23 cellular contexts compared by ENCODE assay signal in the genomic region with DNA sequence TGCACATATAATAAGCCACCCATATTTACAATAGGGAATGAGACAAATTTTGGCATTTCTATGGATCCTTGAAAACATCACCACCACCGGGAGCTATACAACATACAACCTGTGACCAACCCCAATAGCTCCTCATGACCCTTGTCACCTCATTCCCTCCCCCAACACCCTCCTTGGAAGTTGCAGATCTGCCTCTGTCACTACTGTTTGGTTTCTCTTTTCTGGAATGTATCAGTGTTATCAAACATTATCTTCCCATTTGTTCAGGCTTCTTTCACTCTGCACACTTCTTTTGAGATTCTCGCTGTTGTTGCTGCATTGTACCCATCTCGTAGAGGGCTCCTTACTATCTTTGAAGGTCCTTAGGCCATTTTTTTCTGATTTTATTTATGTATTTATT.
A peak's percentile ranks its signal among the peaks of the same experiment; 100 is the strongest.
DNase-seq lines count a peak whose midpoint lies in the region; ATAC-seq, FAIRE-seq and TF ChIP-seq lines count a peak whose summit lies in the region.
"Had no signal": no experiment of that assay in that cellular context is flagged by ENCODE, and none has a peak within 500 bp of the region (broad histone marks: within the 10 kb centered on the region; RNA-seq: fewer than 3 reads in every experiment).

No MANE protein-coding gene starts in this region.

- H3K27me3 ChIP-seq in K562 (ENCODE audit: control insufficient read depth in 2 of 2, insufficient read depth in 2 of 2, low read length in 2 of 2) = peaks cover 18 to 32% of the 10 kb centered on the region in 2 experiments; a peak in 4 of 5 replicates
- H3K27me3 ChIP-seq: BLaER1 treated with 17β-estradiol and CSF1 and Interleukin-3, amounts not matched to agents 10 nM and 100 nM had no signal

- WGBS in K562 (ENCODE audit: insufficient coverage, low coverage, missing lambda C conversion rate) = under 1% methylated on average over 3 of the region's 3 CpGs

- in situ Hi-C loops in K562 (cut with MboI) = no loop called here

- H3K79me2 ChIP-seq in K562 (ENCODE audit: control insufficient read depth, insufficient read depth, low read length) = no peaks in the 10 kb centered on the region

- H3K9me3 Mint-ChIP-seq in memory B cell = peaks cover 13% of the 10 kb centered on the region
- peaks cover 11% of the 10 kb centered on the region for H3K9me3 Mint-ChIP-seq in stimulated activated memory B cell treated with anti-CD40 and anti-IgM and Interleukin-4, amounts not matched to agents 10 μg/mL and 1 μg/mL and 100 μg/mL, for 72 hours
- H3K9me3 Mint-ChIP-seq: CD4-positive, alpha-beta T cell; CD8-positive, alpha-beta T cell had no signal

- no peaks in the 10 kb centered on the region for H3K4me1 ChIP-seq in K562 (replicated peaks in 1 of 2; ENCODE audit: control insufficient read depth in 2 of 2, insufficient read depth in 2 of 2, low read length in 2 of 2)
- H3K4me1 ChIP-seq: A549, Caco-2 had no signal

- H2AFZ ChIP-seq in K562 (ENCODE audit: low read depth, low read length) = no peak overlapping the region

- no peak for TF ChIP-seq EP300 in K562 (IDR thresholded peaks at IDR 0.05; ENCODE audit: low read length)

- intact Hi-C loops in K562 (cut with micrococcal nuclease) = loop anchor here (5.0 kb wide), 1 partner anchor 524 kb away; no protein-coding TSS in a partner anchor

- TF ChIP-seq RAD21 in K562 (CRISPR knock-in tag; conservative IDR thresholded peaks at IDR 0.05 in 1 of 2, IDR thresholded peaks at IDR 0.05 in 1 of 2) = no peak

- CTCF ChIA-PET in K562 (lab: Yijun Ruan, JAX; ENCODE audit: low intra/inter-chr PET ratio) = interaction anchor here (0.6 to 3.7 kb wide), 8 partner anchors 119 to 522 kb away, joined by 3 to 21 read pairs (median 4); no protein-coding TSS in a partner anchor

- no peak overlapping the region for H3K27ac ChIP-seq in K562 (ENCODE audit: extremely low read depth, low read depth, low read length)
- H3K27ac ChIP-seq: 22Rv1, A549, C4-2B had no signal

- POLR2A ChIA-PET in K562 (lab: Yijun Ruan, JAX) = interaction anchor here (0.5 to 2.0 kb wide), 9 partner anchors 15 to 780 kb away, joined by 3 to 9 read pairs (median 3); no protein-coding TSS in a partner anchor

- no peak for TF ChIP-seq CTCF in K562 (IDR thresholded peaks at IDR 0.05 in 2 of 3, conservative IDR thresholded peaks at IDR 0.05 in 1 of 3; ENCODE audit: insufficient read depth in 2 of 3, low read depth in 1 of 3, low read length in 3 of 3)

- H3K4me3 ChIP-seq in K562 = no peak overlapping the region
- H3K4me3 ChIP-seq: A549; BLaER1 treated with 17β-estradiol and CSF1 and Interleukin-3, amounts not matched to agents 10 nM and 100 nM had no signal

- peaks cover 2% of the 10 kb centered on the region for H3K9me1 ChIP-seq in K562 (ENCODE audit: control insufficient read depth, insufficient read depth, low read length)

- H3K36me3 Mint-ChIP-seq in T-helper 17 cell (ENCODE audit: low read depth) (no peaks in the 10 kb centered on the region), memory B cell (peaks cover 8% of the 10 kb centered on the region)
- no peaks in the 10 kb centered on the region for H3K36me3 Mint-ChIP-seq in stimulated activated memory B cell treated with anti-CD40 and anti-IgM and Interleukin-4, amounts not matched to agents 10 μg/mL and 1 μg/mL and 100 μg/mL, for 72 hours
- H3K36me3 Mint-ChIP-seq: CD8-positive, alpha-beta T cell had no signal

- DNase-seq in T-helper 17 cell (no peak), K562 (ENCODE audit: extremely low read depth in 1 of 4, low spot score in 3 of 4) (no peak), memory B cell (ENCODE audit: low spot score in 2 of 2) (no peak), RPMI8226 (no peak)
- no peak for DNase-seq in activated CD4-positive, CD25-positive, alpha-beta regulatory T cell treated with anti-CD3 and anti-CD28 coated beads, Interleukin-2, amount 50 U/mL, for 72 hours
- DNase-seq: AML-193; Caco-2; Calu3; CD4-positive, alpha-beta T cell; CD8-positive, alpha-beta T cell; DMS79 treated with DMSO at 0.1 percent for 48 hours; GF-D8 had no signal

- H3K4me2 ChIP-seq in K562 (ENCODE audit: insufficient read depth, low read length) = no peak overlapping the region
- H3K4me2 ChIP-seq: A549 had no signal

- H3K27me3 Mint-ChIP-seq in T-helper 17 cell (peaks cover 52% of the 10 kb centered on the region), memory B cell (peaks cover 2% of the 10 kb centered on the region)
- no peaks in the 10 kb centered on the region for H3K27me3 Mint-ChIP-seq in stimulated activated memory B cell treated with anti-CD40 and anti-IgM and Interleukin-4, amounts not matched to agents 10 μg/mL and 1 μg/mL and 100 μg/mL, for 72 hours
- H3K27me3 Mint-ChIP-seq: B cell had no signal

- H3K27ac Mint-ChIP-seq in T-helper 17 cell (no peak overlapping the region), memory B cell (peak overlapping the region; percentile 28)
- peak overlapping the region; percentile 8 for H3K27ac Mint-ChIP-seq in stimulated activated memory B cell treated with anti-CD40 and anti-IgM and Interleukin-4, amounts not matched to agents 10 μg/mL and 1 μg/mL and 100 μg/mL, for 72 hours
- H3K27ac Mint-ChIP-seq: CD4-positive, alpha-beta T cell; CD8-positive, alpha-beta T cell had no signal

- no TSS peak for BruUV-seq in K562 (replicated peaks; lab: Mats Ljungman, UMichigan)

- peak overlapping the region; percentile 36 for H3K4me3 Mint-ChIP-seq in T-helper 17 cell
- no peak overlapping the region for H3K4me3 Mint-ChIP-seq in memory B cell
- no peak overlapping the region for H3K4me3 Mint-ChIP-seq in stimulated activated memory B cell treated with anti-CD40 and anti-IgM and Interleukin-4, amounts not matched to agents 10 μg/mL and 1 μg/mL and 100 μg/mL, for 72 hours
- H3K4me3 Mint-ChIP-seq: B cell; CD4-positive, alpha-beta T cell; CD8-positive, alpha-beta T cell had no signal

- H3K9me3 ChIP-seq in T-helper 17 cell (ENCODE audit: control insufficient read depth, low read length, poor library complexity, severe bottlenecking) (no peaks in the 10 kb centered on the region), K562 (replicated peaks; ENCODE audit: control insufficient read depth, insufficient read depth, low read depth, low read length) (no peaks in the 10 kb centered on the region)
- H3K9me3 ChIP-seq: A549, Caco-2 had no signal

- H3K36me3 ChIP-seq in K562 (ENCODE audit: control insufficient read depth, insufficient read depth, low read length) = no peaks in the 10 kb centered on the region
- H3K36me3 ChIP-seq: BLaER1 treated with 17β-estradiol and CSF1 and Interleukin-3, amounts not matched to agents 10 nM and 100 nM had no signal

- H4K20me1 ChIP-seq in K562 (replicated peaks; ENCODE audit: control insufficient read depth, insufficient read depth, low read length) = peaks cover 17% of the 10 kb centered on the region
- H4K20me1 ChIP-seq: BLaER1 treated with 17β-estradiol and CSF1 and Interleukin-3, amounts not matched to agents 10 nM and 100 nM had no signal

- no peak for ATAC-seq in T-helper 17 cell
- ATAC-seq in K562 = no peak
- no peak for ATAC-seq in memory B cell (ENCODE audit: low read depth)
- no peak for ATAC-seq in stimulated activated memory B cell treated with anti-CD40 and anti-IgM and Interleukin-4, amounts not matched to agents 10 μg/mL and 1 μg/mL and 100 μg/mL, for 72 hours
- ATAC-seq in HG03097 (IDR thresholded peaks at IDR 0.05; ENCODE audit: low FRiP score, unreplicated experiment) = no peak
- ATAC-seq: A549; CD8-positive, alpha-beta T cell had no signal

- H3K4me1 Mint-ChIP-seq in T-helper 17 cell (peaks cover 6% of the 10 kb centered on the region), memory B cell (peaks cover 30% of the 10 kb centered on the region)
- H3K4me1 Mint-ChIP-seq in stimulated activated memory B cell treated with anti-CD40 and anti-IgM and Interleukin-4, amounts not matched to agents 10 μg/mL and 1 μg/mL and 100 μg/mL, for 72 hours = peaks cover 35% of the 10 kb centered on the region

- no peak for FAIRE-seq in K562 (lab: Jason Lieb, UNC)
- FAIRE-seq: A549, D721Med, G401.6, GM18507, GM19239 had no signal

- TF ChIP-seq POLR2A in K562 (conservative IDR thresholded peaks at IDR 0.05) = no peak

- no peak overlapping the region for H3K9ac ChIP-seq in K562 (ENCODE audit: insufficient read depth in 1 of 2, low read depth in 2 of 2, low read length in 2 of 2)

TF ChIP-seq in K562, 482 proteins besides CTCF, POLR2A, EP300 and RAD21 (continues in another document):
- TF ChIP-seq MCM2 (IDR thresholded peaks at IDR 0.05; ENCODE audit: low read depth) = 0 out of 2 replicates have a peak, but pooled peaks have one; percentile 43
- TF ChIP-seq MCM7 (IDR thresholded peaks at IDR 0.05) = 0 out of 4 replicates have a peak, but pooled peaks of 1 of the 2 experiments have one; percentile 91
- peak; percentile 13; the same call in 1 of the 2 replicates for TF ChIP-seq ETV1 (tag; conservative IDR thresholded peaks at IDR 0.05; ENCODE audit: low read depth)
- peak in 1 of 2 experiments; percentile 3; a peak in 1 of 4 replicates for TF ChIP-seq FOXA3 (CRISPR knock-in tag; conservative IDR thresholded peaks at IDR 0.05 in 1 of 2, IDR thresholded peaks at IDR 0.05 in 1 of 2)
- TF ChIP-seq ARID2 (IDR thresholded peaks at IDR 0.05) = 0 out of 2 replicates have a peak, but pooled peaks have one; percentile 7
- TF ChIP-seq, protein P1, sequence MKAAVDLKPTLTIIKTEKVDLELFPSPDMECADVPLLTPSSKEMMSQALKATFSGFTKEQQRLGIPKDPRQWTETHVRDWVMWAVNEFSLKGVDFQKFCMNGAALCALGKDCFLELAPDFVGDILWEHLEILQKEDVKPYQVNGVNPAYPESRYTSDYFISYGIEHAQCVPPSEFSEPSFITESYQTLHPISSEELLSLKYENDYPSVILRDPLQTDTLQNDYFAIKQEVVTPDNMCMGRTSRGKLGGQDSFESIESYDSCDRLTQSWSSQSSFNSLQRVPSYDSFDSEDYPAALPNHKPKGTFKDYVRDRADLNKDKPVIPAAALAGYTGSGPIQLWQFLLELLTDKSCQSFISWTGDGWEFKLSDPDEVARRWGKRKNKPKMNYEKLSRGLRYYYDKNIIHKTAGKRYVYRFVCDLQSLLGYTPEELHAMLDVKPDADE (conservative IDR thresholded peaks at IDR 0.05; ENCODE audit: control insufficient read depth, low read depth, low read length) = no peak
- TF ChIP-seq, protein P2, sequence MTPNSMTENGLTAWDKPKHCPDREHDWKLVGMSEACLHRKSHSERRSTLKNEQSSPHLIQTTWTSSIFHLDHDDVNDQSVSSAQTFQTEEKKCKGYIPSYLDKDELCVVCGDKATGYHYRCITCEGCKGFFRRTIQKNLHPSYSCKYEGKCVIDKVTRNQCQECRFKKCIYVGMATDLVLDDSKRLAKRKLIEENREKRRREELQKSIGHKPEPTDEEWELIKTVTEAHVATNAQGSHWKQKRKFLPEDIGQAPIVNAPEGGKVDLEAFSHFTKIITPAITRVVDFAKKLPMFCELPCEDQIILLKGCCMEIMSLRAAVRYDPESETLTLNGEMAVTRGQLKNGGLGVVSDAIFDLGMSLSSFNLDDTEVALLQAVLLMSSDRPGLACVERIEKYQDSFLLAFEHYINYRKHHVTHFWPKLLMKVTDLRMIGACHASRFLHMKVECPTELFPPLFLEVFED (CRISPR knock-in tag; conservative IDR thresholded peaks at IDR 0.05) = 0 out of 2 replicates have a peak, but pooled peaks have one; percentile 10
- no peak for TF ChIP-seq ZNF77 (CRISPR knock-in tag; IDR thresholded peaks at IDR 0.05)
